8 cellular contexts compared by ENCODE assay signal in the genomic region with DNA sequence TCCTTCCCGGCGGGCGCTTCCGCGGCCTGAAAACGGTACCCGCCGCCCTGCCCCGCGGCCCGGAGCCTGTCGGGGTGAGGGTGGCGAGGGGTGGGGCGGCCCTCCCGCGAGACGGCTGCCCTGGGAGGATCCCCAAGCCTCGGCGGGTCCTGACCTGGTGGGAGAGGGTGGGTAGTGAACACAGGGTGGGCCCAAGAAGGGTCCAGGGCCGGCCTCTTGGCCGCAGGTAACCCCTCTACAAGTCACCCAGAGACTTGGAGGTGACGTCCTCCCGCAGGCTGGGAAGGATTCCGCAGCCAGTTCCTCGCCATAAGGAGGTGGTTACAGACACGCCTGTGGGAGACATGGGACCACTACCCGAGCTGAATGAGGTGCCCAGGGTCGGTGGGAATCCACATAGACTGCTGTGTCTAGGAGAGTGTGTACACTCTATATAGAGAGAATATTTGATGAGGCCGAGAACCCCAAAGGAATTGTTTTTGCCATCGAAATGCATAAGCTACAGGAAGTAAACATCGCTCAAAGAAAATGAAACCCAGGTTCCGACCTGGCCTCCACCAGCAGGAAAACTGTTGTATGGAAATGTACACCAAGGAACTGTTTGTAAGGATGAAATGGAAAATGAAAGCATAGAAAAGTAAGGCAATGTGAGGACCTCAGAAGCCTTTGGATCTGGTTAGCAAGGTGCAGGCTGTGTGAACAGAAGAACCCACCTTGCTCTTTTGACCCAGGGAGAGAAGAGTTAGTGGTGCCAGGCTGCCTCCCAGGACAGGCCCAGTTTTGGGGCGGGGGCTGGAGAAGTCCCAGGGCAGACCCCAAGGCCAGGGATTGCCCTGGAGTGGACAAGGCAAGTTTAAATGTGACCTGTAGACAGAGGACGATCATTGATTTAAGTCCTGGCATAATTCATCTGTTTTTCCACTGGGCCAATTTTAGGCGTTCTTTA. TPM values are rescaled to one million over a fixed set of nuclear protein-coding genes. Genes with fewer than 3 reads are reported as not detected.
A peak's percentile ranks its signal among the peaks of the same experiment; 100 is the strongest.
DNase-seq lines count a peak whose midpoint lies in the region; ATAC-seq and TF ChIP-seq lines count a peak whose summit lies in the region.

No MANE protein-coding gene starts in this region.

- H3K4me3 ChIP-seq in muscle layer of duodenum (ENCODE audit: low read depth in 1 of 2, low read length in 2 of 2) = peak overlapping the region; percentile 90 to 98

- H3K4me3 Mint-ChIP-seq in type B pancreatic cell = peak overlapping the region; percentile 86

- DNase-seq in Daoy (ENCODE audit: low read depth) (peak; percentile 46), HK-2 (ENCODE audit: unreplicated experiment) (peak; percentile 39), erythroblast (lab: John Stamatoyannopoulos, UW) (peak; percentile 50 to 68), type B pancreatic cell (ENCODE audit: extremely low spot score, unreplicated experiment) (no peak), KG1 (lab: John Stamatoyannopoulos, UW) (no peak)
- peak; percentile 11 for DNase-seq in activated CD4-positive, alpha-beta T cell treated with anti-CD3 and anti-CD28 coated beads, Interleukin-2, amount 50 U/mL, for 1 hour

- TF ChIP-seq POLR2A in erythroblast (IDR thresholded peaks at IDR 0.05; ENCODE audit: low read length) = no peak

- no peaks in the 10 kb centered on the region for H3K27me3 ChIP-seq in muscle layer of duodenum (ENCODE audit: low read depth, low read length)

- peaks cover 12% of the 10 kb centered on the region for H3K36me3 Mint-ChIP-seq in type B pancreatic cell

- no peaks in the 10 kb centered on the region for H3K9me3 ChIP-seq in muscle layer of duodenum (ENCODE audit: control insufficient read depth in 1 of 2, low read length in 2 of 2)

- peak; percentile 29 for ATAC-seq in GM21381 (IDR thresholded peaks at IDR 0.05; ENCODE audit: unreplicated experiment)

- no peaks in the 10 kb centered on the region for H3K36me3 ChIP-seq in muscle layer of duodenum (ENCODE audit: control insufficient read depth in 1 of 2, insufficient read depth in 2 of 2, low read length in 2 of 2)

- peaks cover 5% of the 10 kb centered on the region for H3K9me3 Mint-ChIP-seq in type B pancreatic cell

- TF ChIP-seq CTCF in type B pancreatic cell (conservative IDR thresholded peaks at IDR 0.05) = no peak

- H3K27me3 Mint-ChIP-seq in type B pancreatic cell = no peaks in the 10 kb centered on the region

- H3K4me1 Mint-ChIP-seq in type B pancreatic cell (ENCODE audit: unreplicated experiment) = peaks cover 19% of the 10 kb centered on the region

- peaks cover 3 to 5% of the 10 kb centered on the region in 2 donors for H3K4me1 ChIP-seq in muscle layer of duodenum (ENCODE audit: control insufficient read depth in 1 of 2, insufficient read depth in 2 of 2, low read length in 2 of 2)

- H3K27ac Mint-ChIP-seq in type B pancreatic cell = peak overlapping the region; percentile 88

- H3K27ac ChIP-seq in muscle layer of duodenum (ENCODE audit: low read length) = peak overlapping the region; percentile 98

RNA-seq across cellular contexts. Expression of a gene that starts 0.7 kb away (rescaled TPM):
- total RNA-seq in Daoy (2014; rRNA removed; shearing (Covaris generic)) = 27.8 and 32.1 TPM in 2 replicates
- 43.2 and 104 TPM in 2 replicates for total RNA-seq in type B pancreatic cell (ENCODE audit: low replicate concordance)

Comparison
In these comparisons a context has a peak if more than half of its experiments do, and no peak if none do; other contexts are left out.
1. DNase-seq: peak in Daoy (single experiment), HK-2 (single experiment), activated CD4-positive, alpha-beta T cell treated with anti-CD3 and anti-CD28 coated beads, Interleukin-2, amount 50 U/mL, for 1 hour (single experiment) and erythroblast (2 of 2); none in type B pancreatic cell (single experiment) and KG1 (single experiment).